In the genomic region with DNA sequence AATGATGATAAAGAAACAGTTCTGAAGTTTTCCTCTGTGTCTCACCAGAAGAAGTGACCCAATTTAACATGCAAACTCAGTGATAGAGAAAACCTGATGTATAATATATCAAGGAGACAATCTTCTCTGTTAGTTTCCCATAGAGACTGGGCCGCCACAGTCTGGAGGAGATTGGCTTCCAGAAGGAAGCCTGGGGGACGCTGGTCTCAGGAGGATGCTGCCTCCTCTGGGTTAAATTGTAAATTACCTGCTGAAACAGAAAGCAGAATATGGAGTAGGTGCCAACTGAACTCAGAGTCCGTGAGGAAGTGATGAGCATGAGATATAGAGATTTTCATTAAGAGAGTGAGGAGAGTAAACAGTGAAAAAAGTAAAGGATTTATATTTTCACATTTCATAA, we compare ENCODE assay signal across 8 cellular contexts. TPM values are rescaled to one million over a fixed set of nuclear protein-coding genes. Genes with fewer than 3 reads are reported as not detected.
DNase-seq lines count a peak whose midpoint lies in the region; ATAC-seq and TF ChIP-seq lines count a peak whose summit lies in the region.

No MANE protein-coding gene starts in this region.

- CTCF ChIA-PET in PC-3 (lab: Charles Lee) = no interaction called here

- no peaks in the 10 kb centered on the region for H3K9me2 ChIP-seq in PC-3 (replicated peaks; ENCODE audit: low read length)

- no peaks in the 10 kb centered on the region for H3F3A ChIP-seq in PC-3 (ENCODE audit: low read length, unreplicated experiment)

- peaks cover 4% of the 10 kb centered on the region; the same call in 1 of the 2 replicates for H3K27me3 ChIP-seq in PC-3 (ENCODE audit: low read length)

- H3K36me3 ChIP-seq in PC-3 (ENCODE audit: low read depth, low read length) = no peaks in the 10 kb centered on the region

- DNase-seq in ACHN (peak; percentile 42), PC-3 (peak; percentile 66), ecto neural progenitor cell (ENCODE audit: low spot score) (no peak), AG20443 (ENCODE audit: low spot score) (no peak), dedifferentiated amniotic fluid mesenchymal stem cell (ENCODE audit: extremely low spot score) (no peak), DMS79 (lab: John Stamatoyannopoulos, UW) (no peak)

- no peak overlapping the region; the same call in 1 of the 2 replicates for H2AFZ ChIP-seq in PC-3 (ENCODE audit: low read length)

- no peak overlapping the region for H3K4me3 ChIP-seq in PC-3 (ENCODE audit: low read length)

- H3K27ac ChIP-seq in PC-3 (ENCODE audit: low read length) = no peak overlapping the region

- no peaks in the 10 kb centered on the region for H3K79me2 ChIP-seq in PC-3 (ENCODE audit: low read length)

- intact Hi-C loops in PC-3 (cut with micrococcal nuclease) = loop anchor here (1.0 to 5.0 kb wide), 3 partner anchors 65 to 750 kb away; no protein-coding TSS in a partner anchor

- in situ Hi-C loops in ACHN (cut with HindIII; ENCODE audit: low pct_ligation_motif_present, low pct_unique_long_range_greater_than_20kb, low sequenced_read_pairs) = no loop called here

- H3K9me3 ChIP-seq in PC-3 (ENCODE audit: low read length) = no peaks in the 10 kb centered on the region

- ATAC-seq in GM18511 (IDR thresholded peaks at IDR 0.05; ENCODE audit: unreplicated experiment) (peak; percentile 81), HG02852 (IDR thresholded peaks at IDR 0.05; ENCODE audit: unreplicated experiment) (peak; percentile 88), PC-3 (peak; percentile 87)

- peaks cover 11% of the 10 kb centered on the region for H3K4me1 ChIP-seq in PC-3 (ENCODE audit: insufficient read depth, low read length)

- H3K4me2 ChIP-seq in PC-3 (ENCODE audit: low read length) = no peak overlapping the region

- no peaks in the 10 kb centered on the region for H4K20me1 ChIP-seq in PC-3 (ENCODE audit: low read length)

- POLR2A ChIA-PET in PC-3 (lab: Charles Lee; ENCODE audit: unreplicated experiment) = no interaction called here

- peak; percentile 84 for TF ChIP-seq CTCF in PC-3 (conservative IDR thresholded peaks at IDR 0.05; ENCODE audit: low read depth, low read length)

- no peak overlapping the region for H3K9ac ChIP-seq in PC-3 (ENCODE audit: low read length)

- no TSS peak for BruUV-seq in PC-3 (replicated peaks; lab: Mats Ljungman, UMichigan)

RNA-seq across cellular contexts. Expression of gene OR14I1, which starts 15.8 kb away (rescaled TPM):
- total RNA-seq in PC-3 (2014; rRNA removed) = not detected in 2 replicates

RNA-seq across cellular contexts. Expression of gene OR2T27, which starts 31.5 kb away (rescaled TPM):
- total RNA-seq in PC-3 (2014; rRNA removed) = not detected in 2 replicates

RNA-seq across cellular contexts. Expression of gene OR2T35, which starts 41.7 kb away (rescaled TPM):
- total RNA-seq in PC-3 (2014; rRNA removed) = not detected in 2 replicates

RNA-seq across cellular contexts. Expression of gene OR2T11, which starts 51.9 kb away (rescaled TPM):
- total RNA-seq in PC-3 (2014; rRNA removed) = not detected in 2 replicates

Comparison
In these comparisons a context has a peak if more than half of its experiments do, and no peak if none do; other contexts are left out.
1. DNase-seq: peak in ACHN (single experiment) and PC-3 (single experiment); none in ecto neural progenitor cell (single experiment), AG20443 (single experiment), dedifferentiated amniotic fluid mesenchymal stem cell (single experiment) and DMS79 (single experiment).
2. Peak in every context shown above with its lines, with median percentiles within 50 percentile points of each other: ATAC-seq.